ENCODE assay signal across 15 cellular contexts in the genomic region with DNA sequence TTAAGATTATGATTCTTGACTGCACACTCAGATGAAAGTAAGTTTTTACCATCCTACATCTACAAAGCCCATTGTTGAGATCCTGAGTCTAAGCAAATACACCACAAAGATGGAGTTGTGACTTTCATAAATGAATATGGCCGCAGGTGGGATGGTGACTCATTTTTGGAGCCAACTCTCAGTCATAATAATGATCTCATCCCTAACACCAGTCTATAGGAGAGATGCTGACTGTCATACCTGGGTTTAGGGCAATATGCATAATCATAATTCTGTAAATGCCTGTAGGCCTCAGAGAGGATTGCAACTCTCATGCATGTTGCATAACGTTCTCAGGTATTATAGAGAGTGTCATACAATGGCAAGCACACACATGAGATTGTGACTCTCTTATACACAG. TPM values are rescaled to one million over a fixed set of nuclear protein-coding genes. Genes with fewer than 3 reads are reported as not detected.
"Had no signal": no experiment of that assay in that cellular context is flagged by ENCODE, and none has a peak within 500 bp of the region (broad histone marks: within the 10 kb centered on the region; RNA-seq: fewer than 3 reads in every experiment).

No MANE protein-coding gene starts in this region.

RNA-seq across cellular contexts. Expression of a gene that starts 10.7 kb away (rescaled TPM):
- total RNA-seq: activated CD4-positive, alpha-beta memory T cell treated with anti-CD3 and anti-CD28 coated beads, Interleukin-2, amount 10 ng/mL, durations not matched to agents 7 days and 5 days; activated CD4-positive, alpha-beta T cell treated with anti-CD3 and anti-CD28 coated beads, Interleukin-2, amount 10 ng/mL, durations not matched to agents 7 days and 5 days; activated CD8-positive, alpha-beta memory T cell treated with anti-CD3 and anti-CD28 coated beads, Interleukin-2, amount 10 ng/mL, durations not matched to agents 7 days and 5 days; activated CD8-positive, alpha-beta T cell treated with anti-CD3 and anti-CD28 coated beads, Interleukin-2, amount 10 ng/mL, durations not matched to agents 7 days and 5 days; activated naive CD4-positive, alpha-beta T cell treated with anti-CD3 and anti-CD28 coated beads for 36 hours; activated naive CD8-positive, alpha-beta T cell treated with anti-CD3 and anti-CD28 coated beads, Interleukin-2, amount 10 ng/mL, durations not matched to agents 7 days and 5 days; ascending aorta; bronchial epithelial cell; cardiac muscle cell; chondrocyte; T-cell; T-helper 1 cell treated with Interleukin-12 subunit alpha and Interleukin-12 subunit beta and Interleukin-4 antibody, amounts not matched to agents 30 ng/mL and 1 ng/mL, for 36 hours; T-helper 17 cell; T-helper 2 cell treated with Interferon-gamma antibody and Interleukin-4, amounts not matched to agents 100 ng/mL and 5 ng/mL, for 36 hours; WTC11 had no signal
